8 cellular contexts compared by ENCODE assay signal in genomic region chr12:27237790-27238771, GRCh38. TPM values are rescaled to one million over a fixed set of nuclear protein-coding genes. Genes with fewer than 3 reads are reported as not detected.
DNase-seq lines count a peak whose midpoint lies in the region; ATAC-seq, FAIRE-seq and TF ChIP-seq lines count a peak whose summit lies in the region.

No MANE protein-coding gene starts in this region.

- no peaks in the 10 kb centered on the region for H3K27me3 Mint-ChIP-seq in activated T-helper 2 cell treated with anti-CD3 and anti-CD28 coated beads, Interferon-gamma antibody, Interleukin-2, Interleukin-4, amounts not matched to agents 10 μg/mL and 5 μg/mL and 100 μg/mL, durations not matched to agents 14 hours and 24 hours and 36 hours (ENCODE audit: low read depth)

- H3K4me1 Mint-ChIP-seq in activated T-helper 2 cell treated with anti-CD3 and anti-CD28 coated beads, Interferon-gamma antibody, Interleukin-2, Interleukin-4, amounts not matched to agents 10 μg/mL and 5 μg/mL and 100 μg/mL, durations not matched to agents 14 hours and 24 hours and 36 hours (ENCODE audit: low read depth) = peaks cover 31% of the 10 kb centered on the region

- no peak for TF ChIP-seq CTCF in right atrium auricular region (IDR thresholded peaks at IDR 0.05)
- TF ChIP-seq CTCF in pancreas (IDR thresholded peaks at IDR 0.05) = no peak

- H3K27ac ChIP-seq in right atrium auricular region = no peak overlapping the region
- H3K27ac ChIP-seq in pancreas = peak overlapping the region in 1 of 4 donors; percentile 31

- WGBS in pancreas, 2 donors = 72 to 74% methylated on average over 6 of the region's 6 CpGs

- no peaks in the 10 kb centered on the region for H3K27me3 ChIP-seq in right atrium auricular region
- no peaks in the 10 kb centered on the region for H3K27me3 ChIP-seq in pancreas

- no peaks in the 10 kb centered on the region for H3K36me3 Mint-ChIP-seq in activated T-helper 2 cell treated with anti-CD3 and anti-CD28 coated beads, Interferon-gamma antibody, Interleukin-2, Interleukin-4, amounts not matched to agents 10 μg/mL and 5 μg/mL and 100 μg/mL, durations not matched to agents 14 hours and 24 hours and 36 hours (ENCODE audit: low read depth)

- H3K4me1 ChIP-seq in right atrium auricular region (no peaks in the 10 kb centered on the region), pancreas (no peaks in the 10 kb centered on the region)

- DNase-seq in Right ventricle myocardium inferior (ENCODE audit: missing footprints) = no peak
- DNase-seq in right atrium auricular region (ENCODE audit: low spot score) = no peak
- no peak for DNase-seq in activated T-helper 2 cell treated with anti-CD3 and anti-CD28 coated beads, Interferon-gamma antibody, Interleukin-2, Interleukin-4, amounts not matched to agents 10 μg/mL and 5 μg/mL and 100 μg/mL, durations not matched to agents 14 hours and 24 hours and 36 hours (ENCODE audit: low spot score)
- DNase-seq in pancreas = no peak
- DNase-seq in kidney tubule cell (ENCODE audit: low spot score) = no peak
- no peak for DNase-seq in effector CD4-positive, alpha-beta T cell
- DNase-seq in NCI-H2107 treated with DMSO at 0.1 percent for 48 hours (lab: John Stamatoyannopoulos, UW; ENCODE audit: unreplicated experiment) = no peak

- no peak for FAIRE-seq in pancreas (lab: Jason Lieb, UNC)

- no peaks in the 10 kb centered on the region for H3K36me3 ChIP-seq in right atrium auricular region
- H3K36me3 ChIP-seq in pancreas = no peaks in the 10 kb centered on the region

- H3K27ac Mint-ChIP-seq in activated T-helper 2 cell treated with anti-CD3 and anti-CD28 coated beads, Interferon-gamma antibody, Interleukin-2, Interleukin-4, amounts not matched to agents 10 μg/mL and 5 μg/mL and 100 μg/mL, durations not matched to agents 14 hours and 24 hours and 36 hours = peak overlapping the region; percentile 78

- intact Hi-C loops in Right ventricle myocardium inferior (cut with DNase I) (no loop called here), pancreas (cut with DNase I) (no loop called here)
- intact Hi-C loops in activated T-helper 2 cell treated with anti-CD3 and anti-CD28 coated beads, Interferon-gamma antibody, Interleukin-2, Interleukin-4, amounts not matched to agents 10 μg/mL and 5 μg/mL and 100 μg/mL, durations not matched to agents 14 hours and 24 hours and 36 hours (cut with micrococcal nuclease) = loop anchor here (2.0 to 5.0 kb wide), 4 partner anchors 17 to 491 kb away; no protein-coding TSS in a partner anchor

- ATAC-seq in Right ventricle myocardium inferior = peak; percentile 54
- peak; percentile 71 for ATAC-seq in HG03342 (IDR thresholded peaks at IDR 0.05; ENCODE audit: unreplicated experiment)
- peak in 3 of 4 donors; percentile 38 to 75 (median 59) for ATAC-seq in pancreas

- no peak overlapping the region for H3K4me3 Mint-ChIP-seq in activated T-helper 2 cell treated with anti-CD3 and anti-CD28 coated beads, Interferon-gamma antibody, Interleukin-2, Interleukin-4, amounts not matched to agents 10 μg/mL and 5 μg/mL and 100 μg/mL, durations not matched to agents 14 hours and 24 hours and 36 hours (ENCODE audit: low read depth)

- no peak overlapping the region for H3K4me3 ChIP-seq in right atrium auricular region
- H3K4me3 ChIP-seq in pancreas = no peak overlapping the region

- H3K9me3 ChIP-seq in right atrium auricular region (no peaks in the 10 kb centered on the region), pancreas (no peaks in the 10 kb centered on the region)

- H3K9me3 Mint-ChIP-seq in activated T-helper 2 cell treated with anti-CD3 and anti-CD28 coated beads, Interferon-gamma antibody, Interleukin-2, Interleukin-4, amounts not matched to agents 10 μg/mL and 5 μg/mL and 100 μg/mL, durations not matched to agents 14 hours and 24 hours and 36 hours = peaks cover 2% of the 10 kb centered on the region

RNA-seq across cellular contexts. Expression of gene STK38L, which starts 6.0 kb away (rescaled TPM):
- total RNA-seq in Right ventricle myocardium inferior = 48.7 TPM
- total RNA-seq in right atrium auricular region = 10 to 100 TPM; 65.9 to 93.2 TPM
- 23.4 and 24.2 TPM in 2 replicates for total RNA-seq in activated T-helper 2 cell treated with anti-CD3 and anti-CD28 coated beads, Interferon-gamma antibody, Interleukin-2, Interleukin-4, amounts not matched to agents 10 μg/mL and 5 μg/mL and 100 μg/mL, durations not matched to agents 14 hours and 24 hours and 36 hours
- total RNA-seq in pancreas = 10 to 100 TPM in 5 of 6 donors, 1 to 10 TPM in 1; 8.4 to 49.9 (median 12.4) TPM
- 1 to 10 TPM; 6.3 to 9.7 TPM for polyA plus RNA-seq in pancreas
